ENCODE assay signal across 13 cellular contexts in genomic region chr16:50613281-50613991, GRCh38.
DNase-seq lines count a peak whose midpoint lies in the region; ATAC-seq, FAIRE-seq and TF ChIP-seq lines count a peak whose summit lies in the region.
"Had no signal": no experiment of that assay in that cellular context is flagged by ENCODE, and none has a peak within 500 bp of the region (broad histone marks: within the 10 kb centered on the region; RNA-seq: fewer than 3 reads in every experiment).

No MANE protein-coding gene starts in this region.

- FAIRE-seq in urothelium cell line (lab: Jason Lieb, UNC) = no peak

- H3K9me3 ChIP-seq in esophagus muscularis mucosa = no peaks in the 10 kb centered on the region
- no peaks in the 10 kb centered on the region for H3K9me3 ChIP-seq in PC-9 (ENCODE audit: insufficient read depth, low read depth)

- H3K4me2 ChIP-seq in PC-9 = no peak overlapping the region

- no peak overlapping the region for H2AFZ ChIP-seq in PC-9

- peaks cover 13% of the 10 kb centered on the region for H3K36me3 Mint-ChIP-seq in mesothelial cell of epicardium
- H3K36me3 Mint-ChIP-seq in stimulated activated effector memory CD8-positive, alpha-beta T cell treated with anti-CD3 and anti-CD28 coated beads, Interleukin-12 subunit alpha, Interleukin-12 subunit beta, amount 100 ng/mL, for 72 hours = no peaks in the 10 kb centered on the region
- H3K36me3 Mint-ChIP-seq: activated naive CD8-positive, alpha-beta T cell treated with anti-CD3 and anti-CD28 coated beads, Interleukin-2, amount 10 ng/mL, durations not matched to agents 7 days and 5 days; CD4-positive, alpha-beta memory T cell had no signal

- TF ChIP-seq CTCF in esophagus muscularis mucosa (IDR thresholded peaks at IDR 0.05) = no peak
- no peak for TF ChIP-seq CTCF in mesothelial cell of epicardium (IDR thresholded peaks at IDR 0.05; ENCODE audit: unreplicated experiment)
- no peak for TF ChIP-seq CTCF in PC-9 (conservative IDR thresholded peaks at IDR 0.05)

- H3K4me3 Mint-ChIP-seq in mesothelial cell of epicardium = no peak overlapping the region
- no peak overlapping the region for H3K4me3 Mint-ChIP-seq in stimulated activated effector memory CD8-positive, alpha-beta T cell treated with anti-CD3 and anti-CD28 coated beads, Interleukin-12 subunit alpha, Interleukin-12 subunit beta, amount 100 ng/mL, for 72 hours
- H3K4me3 Mint-ChIP-seq: activated naive CD8-positive, alpha-beta T cell treated with anti-CD3 and anti-CD28 coated beads, Interleukin-2, amount 10 ng/mL, durations not matched to agents 7 days and 5 days; CD4-positive, alpha-beta memory T cell had no signal

- H3K27ac Mint-ChIP-seq in mesothelial cell of epicardium = peak overlapping the region; percentile 86
- peak overlapping the region; percentile 67 for H3K27ac Mint-ChIP-seq in stimulated activated effector memory CD8-positive, alpha-beta T cell treated with anti-CD3 and anti-CD28 coated beads, Interleukin-12 subunit alpha, Interleukin-12 subunit beta, amount 100 ng/mL, for 72 hours
- H3K27ac Mint-ChIP-seq: activated naive CD8-positive, alpha-beta T cell treated with anti-CD3 and anti-CD28 coated beads, Interleukin-2, amount 10 ng/mL, durations not matched to agents 7 days and 5 days had no signal

- DNase-seq in NCI-H524 (lab: John Stamatoyannopoulos, UW) = peak; percentile 87 to 90
- DNase-seq in esophagus muscularis mucosa (ENCODE audit: extremely low spot score) = no peak
- no peak for DNase-seq in mesothelial cell of epicardium (ENCODE audit: low spot score in 2 of 2, unreplicated experiment in 2 of 2)
- DNase-seq in stimulated activated effector memory CD8-positive, alpha-beta T cell treated with anti-CD3 and anti-CD28 coated beads, Interleukin-12 subunit alpha, Interleukin-12 subunit beta, amount 100 ng/mL, for 72 hours (ENCODE audit: low spot score in 2 of 2) = no peak
- DNase-seq in dedifferentiated amniotic fluid mesenchymal stem cell (ENCODE audit: extremely low spot score) = no peak
- DNase-seq in PC-9 = no peak
- no peak for DNase-seq in activated CD4-positive, alpha-beta T cell treated with anti-CD3 and anti-CD28 coated beads, Interleukin-2, amount 50 U/mL, for 48 hours
- no peak for DNase-seq in urothelium cell line (ENCODE audit: low spot score)
- DNase-seq: activated naive CD8-positive, alpha-beta T cell treated with anti-CD3 and anti-CD28 coated beads, Interleukin-2, amount 10 ng/mL, durations not matched to agents 7 days and 5 days; CD4-positive, alpha-beta memory T cell; effector CD4-positive, alpha-beta T cell; Karpas-422 had no signal

- POLR2A ChIA-PET in PC-9 (lab: Charles Lee; ENCODE audit: unreplicated experiment) = interaction anchor here (0.7 kb wide), 1 partner anchor 392 kb away, joined by 8 read pairs; no protein-coding TSS in a partner anchor

- TF ChIP-seq EP300 in esophagus muscularis mucosa (IDR thresholded peaks at IDR 0.05) = no peak

- peaks cover 50% of the 10 kb centered on the region for H3K4me1 Mint-ChIP-seq in mesothelial cell of epicardium
- H3K4me1 Mint-ChIP-seq in stimulated activated effector memory CD8-positive, alpha-beta T cell treated with anti-CD3 and anti-CD28 coated beads, Interleukin-12 subunit alpha, Interleukin-12 subunit beta, amount 100 ng/mL, for 72 hours = peaks cover 14% of the 10 kb centered on the region

- no TSS peak for BruUV-seq in PC-9 (replicated peaks; lab: Mats Ljungman, UMichigan)

- WGBS in esophagus muscularis mucosa = 33% methylated on average over 20 of the region's 21 CpGs

- no peaks in the 10 kb centered on the region for H3F3A ChIP-seq in PC-9 (ENCODE audit: insufficient read depth, low read depth)

- H3K9me2 ChIP-seq in PC-9 (ENCODE audit: insufficient read depth) = no peaks in the 10 kb centered on the region

- ATAC-seq in stimulated activated effector memory CD8-positive, alpha-beta T cell treated with anti-CD3 and anti-CD28 coated beads, Interleukin-12 subunit alpha, Interleukin-12 subunit beta, amount 100 ng/mL, for 72 hours = no peak

- peak overlapping the region; percentile 7 to 35 (median 27) for H3K4me3 ChIP-seq in esophagus muscularis mucosa
- no peak overlapping the region for H3K4me3 ChIP-seq in PC-9

- peaks cover 0 to 4% (median 0%) of the 10 kb centered on the region in 4 donors for H3K36me3 ChIP-seq in esophagus muscularis mucosa
- H3K36me3 ChIP-seq in PC-9 (ENCODE audit: low read depth) = no peaks in the 10 kb centered on the region

- no peak for TF ChIP-seq POLR2A in esophagus muscularis mucosa (IDR thresholded peaks at IDR 0.05; ENCODE audit: low read depth)

- no peaks in the 10 kb centered on the region for H3K9me3 Mint-ChIP-seq in mesothelial cell of epicardium
- H3K9me3 Mint-ChIP-seq in stimulated activated effector memory CD8-positive, alpha-beta T cell treated with anti-CD3 and anti-CD28 coated beads, Interleukin-12 subunit alpha, Interleukin-12 subunit beta, amount 100 ng/mL, for 72 hours = no peaks in the 10 kb centered on the region
- H3K9me3 Mint-ChIP-seq: activated naive CD8-positive, alpha-beta T cell treated with anti-CD3 and anti-CD28 coated beads, Interleukin-2, amount 10 ng/mL, durations not matched to agents 7 days and 5 days; CD4-positive, alpha-beta memory T cell had no signal

- H3K27me3 Mint-ChIP-seq in mesothelial cell of epicardium (ENCODE audit: low read depth) = no peaks in the 10 kb centered on the region
- H3K27me3 Mint-ChIP-seq: activated naive CD8-positive, alpha-beta T cell treated with anti-CD3 and anti-CD28 coated beads, Interleukin-2, amount 10 ng/mL, durations not matched to agents 7 days and 5 days; CD4-positive, alpha-beta memory T cell had no signal

- H3K27me3 ChIP-seq in esophagus muscularis mucosa (no peaks in the 10 kb centered on the region), PC-9 (ENCODE audit: insufficient read depth, low read depth) (no peaks in the 10 kb centered on the region)

- no peaks in the 10 kb centered on the region for H4K20me1 ChIP-seq in PC-9 (ENCODE audit: insufficient read depth)

- H3K27ac ChIP-seq in esophagus muscularis mucosa (replicated peaks in 1 of 4) = peak overlapping the region; percentile 85 to 92 (median 88)
- H3K27ac ChIP-seq in PC-9 = no peak overlapping the region
- H3K27ac ChIP-seq: RWPE1 had no signal

- intact Hi-C loops in esophagus muscularis mucosa (cut with DNase I) (no loop called here), PC-9 (cut with micrococcal nuclease; ENCODE audit: unreplicated experiment) (no loop called here)

- peaks cover 54 to 100% (median 97%) of the 10 kb centered on the region in 4 donors for H3K4me1 ChIP-seq in esophagus muscularis mucosa
- no peaks in the 10 kb centered on the region for H3K4me1 ChIP-seq in PC-9 (replicated peaks; ENCODE audit: insufficient read depth)

- CTCF ChIA-PET in PC-9 (lab: Charles Lee) = no interaction called here

- H3K79me2 ChIP-seq in PC-9 (ENCODE audit: low read depth) = no peaks in the 10 kb centered on the region

Comparison
In these comparisons a context has a peak if more than half of its experiments do, and no peak if none do; other contexts are left out.
1. DNase-seq: peak in NCI-H524 (2 of 2); none in esophagus muscularis mucosa (single experiment), mesothelial cell of epicardium (0 of 2), stimulated activated effector memory CD8-positive, alpha-beta T cell treated with anti-CD3 and anti-CD28 coated beads, Interleukin-12 subunit alpha, Interleukin-12 subunit beta, amount 100 ng/mL, for 72 hours (0 of 2), dedifferentiated amniotic fluid mesenchymal stem cell (single experiment), PC-9 (0 of 2), activated CD4-positive, alpha-beta T cell treated with anti-CD3 and anti-CD28 coated beads, Interleukin-2, amount 50 U/mL, for 48 hours (0 of 2) and urothelium cell line (single experiment).